Comparison of ENCODE assay signal across 12 cellular contexts in genomic region chr12:5073838-5074237, GRCh38. TPM values are rescaled to one million over a fixed set of nuclear protein-coding genes. Genes with fewer than 3 reads are reported as not detected.
DNase-seq lines count a peak whose midpoint lies in the region; ATAC-seq, FAIRE-seq and TF ChIP-seq lines count a peak whose summit lies in the region.
"Had no signal": no experiment of that assay in that cellular context is flagged by ENCODE, and none has a peak within 500 bp of the region (broad histone marks: within the 10 kb centered on the region; RNA-seq: fewer than 3 reads in every experiment).

No MANE protein-coding gene starts in this region.

- H3K9me3 ChIP-seq in HCT116 (ENCODE audit: control insufficient read depth in 1 of 2, insufficient read depth in 1 of 2, low read depth in 1 of 2, low read length in 2 of 2) (no peaks in the 10 kb centered on the region), WERI-Rb-1 (ENCODE audit: severe bottlenecking) (no peaks in the 10 kb centered on the region), keratinocyte (ENCODE audit: control insufficient read depth, low read depth, low read length) (no peaks in the 10 kb centered on the region)

- H3K79me2 ChIP-seq in HCT116 (ENCODE audit: insufficient read depth, low read length): no peaks in the 10 kb centered on the region
- no peaks in the 10 kb centered on the region for H3K79me2 ChIP-seq in keratinocyte (ENCODE audit: control insufficient read depth, insufficient read depth, low read length)

- H3K27me3 Mint-ChIP-seq in activated T-helper 1 cell treated with anti-CD3 and anti-CD28 coated beads, Interleukin-12 subunit alpha, Interleukin-12 subunit beta, Interleukin-2, Interleukin-4 antibody, amounts not matched to agents 30 ng/mL and 10 ng/mL and 1 ng/mL, durations not matched to agents 14 hours and 24 hours and 36 hours (ENCODE audit: insufficient read depth): peaks cover 4% of the 10 kb centered on the region

- FAIRE-seq in keratinocyte (lab: Jason Lieb, UNC): no peak
- FAIRE-seq: endometrium, TTC549 had no signal

- dilution Hi-C loops in keratinocyte (cut with MboI; ENCODE audit: extremely low pct_ligation_motif_present, low sequenced_read_pairs): no loop called here

- no peaks in the 10 kb centered on the region for H3K9me3 Mint-ChIP-seq in activated T-helper 1 cell treated with anti-CD3 and anti-CD28 coated beads, Interleukin-12 subunit alpha, Interleukin-12 subunit beta, Interleukin-2, Interleukin-4 antibody, amounts not matched to agents 30 ng/mL and 10 ng/mL and 1 ng/mL, durations not matched to agents 14 hours and 24 hours and 36 hours

- H3K4me1 ChIP-seq in HCT116 (ENCODE audit: control insufficient read depth in 1 of 2, insufficient read depth in 2 of 2, low read length in 2 of 2) (no peaks in the 10 kb centered on the region), keratinocyte (ENCODE audit: control insufficient read depth, extremely low read depth, insufficient read depth, low read length) (no peaks in the 10 kb centered on the region)

- H4K20me1 ChIP-seq in HCT116 (ENCODE audit: insufficient read depth): no peaks in the 10 kb centered on the region
- H4K20me1 ChIP-seq in keratinocyte (ENCODE audit: control insufficient read depth, extremely low read depth, insufficient read depth, low read length): no peaks in the 10 kb centered on the region

- DNase-seq in Daoy (ENCODE audit: low read depth): peak; percentile 52
- peak; percentile 3 for DNase-seq in HCT116 (ENCODE audit: low read depth, low spot score)
- DNase-seq in WERI-Rb-1: peak; percentile 64
- no peak for DNase-seq in keratinocyte (ENCODE audit: low read depth, low spot score)
- no peak for DNase-seq in DMS114 treated with DMSO at 0.1 percent for 48 hours (lab: John Stamatoyannopoulos, UW; ENCODE audit: unreplicated experiment)
- DNase-seq in GDM1 (lab: John Stamatoyannopoulos, UW): no peak
- no peak for DNase-seq in SW 1271 (lab: John Stamatoyannopoulos, UW)
- DNase-seq in activated T-helper 1 cell treated with anti-CD3 and anti-CD28 coated beads, Interleukin-12 subunit alpha, Interleukin-12 subunit beta, Interleukin-2, Interleukin-4 antibody, amounts not matched to agents 30 ng/mL and 10 ng/mL and 1 ng/mL, durations not matched to agents 14 hours and 24 hours and 36 hours (ENCODE audit: low spot score): no peak
- DNase-seq: NCI-H510A, right cardiac atrium had no signal

- TF ChIP-seq RAD21 in HCT116 (IDR thresholded peaks at IDR 0.05; ENCODE audit: low read depth): peak; percentile 56

- H3K9ac ChIP-seq in HCT116 (ENCODE audit: low read length) (no peak overlapping the region), keratinocyte (ENCODE audit: control insufficient read depth, extremely low read depth, insufficient read depth, low read length) (no peak overlapping the region)

- H3K4me3 ChIP-seq in HCT116 (replicated peaks in 1 of 2; ENCODE audit: low read depth in 1 of 2, low read length in 2 of 2) (no peak overlapping the region), WERI-Rb-1 (ENCODE audit: low read depth, low read length) (no peak overlapping the region), keratinocyte (ENCODE audit: control insufficient read depth in 2 of 3, extremely low read depth in 1 of 3, insufficient read depth in 2 of 3, low read depth in 1 of 3, low read length in 3 of 3) (no peak overlapping the region)

- BruUV-seq in HCT116 (replicated peaks; lab: Mats Ljungman, UMichigan): no TSS peak

- ATAC-seq in HCT116: peak; percentile 42; the same call in 1 of the 2 replicates
- ATAC-seq: right cardiac atrium had no signal

- H3K27ac ChIP-seq in HCT116 (ENCODE audit: low read depth, low read length) (no peak overlapping the region), WERI-Rb-1 (no peak overlapping the region), keratinocyte (ENCODE audit: control insufficient read depth, insufficient read depth, low read length) (no peak overlapping the region)

- H3K4me2 ChIP-seq in HCT116 (ENCODE audit: low read length) (no peak overlapping the region), keratinocyte (ENCODE audit: control insufficient read depth, extremely low read depth, insufficient read depth, low read depth, low read length) (no peak overlapping the region)

- CTCF ChIA-PET in HCT116 (lab: Charles Lee): no interaction called here

- RAD21 ChIA-PET in HCT116 (lab: Charles Lee; ENCODE audit: low non-redundant PET in 1 of 2, low total read pairs in 2 of 2, uncharacterized antibody in 2 of 2, unreplicated experiment in 2 of 2): no interaction called here

- intact Hi-C loops in HCT116 (cut with micrococcal nuclease): no loop called here
- intact Hi-C loops in activated T-helper 1 cell treated with anti-CD3 and anti-CD28 coated beads, Interleukin-12 subunit alpha, Interleukin-12 subunit beta, Interleukin-2, Interleukin-4 antibody, amounts not matched to agents 30 ng/mL and 10 ng/mL and 1 ng/mL, durations not matched to agents 14 hours and 24 hours and 36 hours (cut with micrococcal nuclease): no loop called here

- POLR2A ChIA-PET in HCT116 (lab: Charles Lee): no interaction called here

- TF ChIP-seq CTCF in HCT116 (IDR thresholded peaks at IDR 0.05 in 2 of 3, conservative IDR thresholded peaks at IDR 0.05 in 1 of 3; ENCODE audit: borderline replicate concordance in 1 of 3, insufficient read depth in 1 of 3, low read depth in 2 of 3, low read length in 2 of 3): peak in 2 of 3 experiments; percentile 42 to 53; a peak in 4 of 6 replicates
- TF ChIP-seq CTCF in WERI-Rb-1 (IDR thresholded peaks at IDR 0.05; ENCODE audit: low read depth, low read length): peak; percentile 53
- peak; percentile 4 to 46 (median 11) for TF ChIP-seq CTCF in keratinocyte (optimal IDR thresholded peaks at IDR 0.05 in 1 of 3, IDR thresholded peaks at IDR 0.05 in 1 of 3, conservative IDR thresholded peaks at IDR 0.05 in 1 of 3; ENCODE audit: extremely low read depth in 1 of 3, insufficient read depth in 2 of 3, low read length in 3 of 3)

- TF ChIP-seq POLR2A in HCT116 (IDR thresholded peaks at IDR 0.05; ENCODE audit: borderline replicate concordance, extremely low read depth, insufficient read depth, insufficient read length): no peak

- no peaks in the 10 kb centered on the region for H3K4me1 Mint-ChIP-seq in activated T-helper 1 cell treated with anti-CD3 and anti-CD28 coated beads, Interleukin-12 subunit alpha, Interleukin-12 subunit beta, Interleukin-2, Interleukin-4 antibody, amounts not matched to agents 30 ng/mL and 10 ng/mL and 1 ng/mL, durations not matched to agents 14 hours and 24 hours and 36 hours (ENCODE audit: low read depth)

- H3K27me3 ChIP-seq in HCT116 (ENCODE audit: insufficient read depth, low read length): peaks cover 53% of the 10 kb centered on the region
- no peaks in the 10 kb centered on the region for H3K27me3 ChIP-seq in WERI-Rb-1 (ENCODE audit: insufficient read depth, low read depth, severe bottlenecking)
- peaks cover 12% of the 10 kb centered on the region for H3K27me3 ChIP-seq in keratinocyte (ENCODE audit: control insufficient read depth, extremely low read depth, insufficient read depth, low read length)

- H3K9me1 ChIP-seq in keratinocyte (ENCODE audit: control insufficient read depth, extremely low read depth, insufficient read depth, low read length): no peaks in the 10 kb centered on the region

- H3K36me3 ChIP-seq in HCT116 (ENCODE audit: control insufficient read depth in 1 of 2, insufficient read depth in 2 of 2, low read length in 2 of 2) (no peaks in the 10 kb centered on the region), WERI-Rb-1 (no peaks in the 10 kb centered on the region), keratinocyte (ENCODE audit: control insufficient read depth in 2 of 2, extremely low read depth in 1 of 2, insufficient read depth in 2 of 2, low read length in 2 of 2) (no peaks in the 10 kb centered on the region)

- H2AFZ ChIP-seq in HCT116 (ENCODE audit: low read depth, low read length, poor library complexity, severe bottlenecking) (no peak overlapping the region), keratinocyte (ENCODE audit: control insufficient read depth, low read length) (no peak overlapping the region)

- H3K27ac Mint-ChIP-seq in activated T-helper 1 cell treated with anti-CD3 and anti-CD28 coated beads, Interleukin-12 subunit alpha, Interleukin-12 subunit beta, Interleukin-2, Interleukin-4 antibody, amounts not matched to agents 30 ng/mL and 10 ng/mL and 1 ng/mL, durations not matched to agents 14 hours and 24 hours and 36 hours: no peak overlapping the region

- no peaks in the 10 kb centered on the region for H3K9me2 ChIP-seq in HCT116 (ENCODE audit: insufficient read depth)

- H3K4me3 Mint-ChIP-seq in activated T-helper 1 cell treated with anti-CD3 and anti-CD28 coated beads, Interleukin-12 subunit alpha, Interleukin-12 subunit beta, Interleukin-2, Interleukin-4 antibody, amounts not matched to agents 30 ng/mL and 10 ng/mL and 1 ng/mL, durations not matched to agents 14 hours and 24 hours and 36 hours: no peak overlapping the region

- H3K36me3 Mint-ChIP-seq in activated T-helper 1 cell treated with anti-CD3 and anti-CD28 coated beads, Interleukin-12 subunit alpha, Interleukin-12 subunit beta, Interleukin-2, Interleukin-4 antibody, amounts not matched to agents 30 ng/mL and 10 ng/mL and 1 ng/mL, durations not matched to agents 14 hours and 24 hours and 36 hours (ENCODE audit: low read depth): no peaks in the 10 kb centered on the region

TF ChIP-seq in HCT116, 20 proteins besides CTCF, POLR2A, EP300 and RAD21 (continues in another document):
- TF ChIP-seq EZH2 (IDR thresholded peaks at IDR 0.05) (no peak), CBX3 (IDR thresholded peaks at IDR 0.05; ENCODE audit: low read depth) (no peak), SRF (IDR thresholded peaks at IDR 0.05; ENCODE audit: low read depth) (no peak)

RNA-seq across cellular contexts. Expression of gene KCNA5, which starts 30.2 kb away (rescaled TPM):
- not detected in 2 replicates for total RNA-seq in Daoy (2014; rRNA removed; shearing (Covaris generic))
- total RNA-seq in HCT116 (2021; ENCODE audit: unreplicated experiment): not detected
- not detected in 2 replicates for polyA plus RNA-seq in HCT116 (2012)
- not detected in 3 replicates for polyA plus RNA-seq in keratinocyte
- not detected for polyA plus RNA-seq in keratinocyte (2011; ENCODE audit: low read depth)
- not detected in 2 replicates for polyA plus RNA-seq in keratinocyte (2011; cell fraction: cytosol; rRNA removed)
- polyA plus RNA-seq in keratinocyte (2011; cell fraction: nucleus; rRNA removed): not detected in 2 replicates
- polyA plus RNA-seq in keratinocyte (2012; ENCODE audit: low replicate concordance): not detected in 2 replicates
- polyA minus RNA-seq in keratinocyte: not detected in 3 replicates
- polyA minus RNA-seq in keratinocyte (2011; cell fraction: cytosol; rRNA and poly(A)+ RNA removed): not detected
- not detected in 2 replicates for polyA minus RNA-seq in keratinocyte (2011; cell fraction: nucleus; rRNA and poly(A)+ RNA removed)
- not detected in 2 replicates for total RNA-seq in activated T-helper 1 cell treated with anti-CD3 and anti-CD28 coated beads, Interleukin-12 subunit alpha, Interleukin-12 subunit beta, Interleukin-2, Interleukin-4 antibody, amounts not matched to agents 30 ng/mL and 10 ng/mL and 1 ng/mL, durations not matched to agents 14 hours and 24 hours and 36 hours

Comparison
In these comparisons a context has a peak if more than half of its experiments do, and no peak if none do; other contexts are left out.
1. DNase-seq: peak in Daoy (single experiment), HCT116 (single experiment) and WERI-Rb-1 (single experiment); none in keratinocyte (single experiment), DMS114 treated with DMSO at 0.1 percent for 48 hours (single experiment), GDM1 (single experiment), SW 1271 (0 of 2) and activated T-helper 1 cell treated with anti-CD3 and anti-CD28 coated beads, Interleukin-12 subunit alpha, Interleukin-12 subunit beta, Interleukin-2, Interleukin-4 antibody, amounts not matched to agents 30 ng/mL and 10 ng/mL and 1 ng/mL, durations not matched to agents 14 hours and 24 hours and 36 hours (single experiment).
2. Peak in every context shown above with its lines, with median percentiles within 50 percentile points of each other: CTCF ChIP-seq.